25 cellular contexts compared by ENCODE assay signal in the genomic region with DNA sequence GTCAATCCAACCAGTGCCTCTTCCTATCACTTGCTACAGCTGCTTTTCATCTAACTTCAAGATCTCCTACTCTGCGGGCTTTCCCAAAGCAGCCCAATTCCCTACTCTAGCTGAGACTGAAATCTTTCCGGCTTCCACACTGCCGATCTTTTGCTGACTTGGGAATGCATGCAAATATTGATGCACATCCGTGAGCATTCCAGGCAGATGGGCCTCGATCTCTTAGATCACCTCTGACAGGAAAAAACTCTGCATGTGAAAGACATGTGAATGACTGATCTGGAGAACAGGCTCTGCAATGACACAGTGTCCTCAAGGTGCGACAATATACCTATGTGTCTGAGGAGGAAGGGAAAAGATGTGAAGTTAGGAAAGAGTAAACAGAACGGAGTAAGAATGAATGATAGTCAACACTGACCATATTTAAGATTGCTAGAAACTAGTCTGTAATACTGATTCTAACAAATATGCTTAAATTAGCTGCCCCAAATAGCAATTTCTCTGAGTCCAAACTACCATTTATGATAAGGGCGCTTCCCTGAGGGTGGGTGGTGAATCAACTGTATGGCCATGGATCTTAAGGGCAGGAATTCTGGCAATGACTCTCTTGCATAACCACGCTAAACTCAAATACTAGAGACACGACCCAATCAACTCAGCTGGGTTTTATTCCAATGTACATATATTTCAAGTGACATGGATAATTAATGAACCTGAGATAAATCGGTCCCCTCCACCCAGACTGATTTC.
"Had no signal": no experiment of that assay in that cellular context is flagged by ENCODE, and none has a peak within 500 bp of the region (broad histone marks: within the 10 kb centered on the region; RNA-seq: fewer than 3 reads in every experiment).

No MANE protein-coding gene starts in this region.

- H3K9me3 ChIP-seq: MG63, SK-N-SH had no signal

- FAIRE-seq: HTR-8/SVneo, RCC 7860 had no signal

- H3K9ac ChIP-seq: SK-N-SH had no signal

- H3K4me2 ChIP-seq: SK-N-SH had no signal

- H3K4me3 ChIP-seq: MG63 had no signal

- H3K27me3 ChIP-seq: MG63 had no signal

- H3K27ac ChIP-seq: HL-60, RWPE1 had no signal

- ATAC-seq: T-cell had no signal

- DNase-seq: Karpas-422, KG1, MG63, NCI-H1092, NCI-H1105 treated with DMSO at 0.1 percent for 48 hours, NCI-H1417 treated with DMSO at 0.1 percent for 48 hours, NCI-H146, NCI-H1694 treated with DMSO at 0.1 percent for 48 hours, NCI-H1930, NCI-H2081, NCI-H2107, NCI-H2227 treated with DMSO at 0.1 percent for 48 hours, NCI-H446, NCI-H510A, NCI-H524 treated with DMSO at 0.1 percent for 48 hours, NCI-H69, NCI-H774, SHP77, SK-N-SH, SW 1271, T-cell had no signal
